8 cellular contexts compared by ENCODE assay signal in the genomic region with DNA sequence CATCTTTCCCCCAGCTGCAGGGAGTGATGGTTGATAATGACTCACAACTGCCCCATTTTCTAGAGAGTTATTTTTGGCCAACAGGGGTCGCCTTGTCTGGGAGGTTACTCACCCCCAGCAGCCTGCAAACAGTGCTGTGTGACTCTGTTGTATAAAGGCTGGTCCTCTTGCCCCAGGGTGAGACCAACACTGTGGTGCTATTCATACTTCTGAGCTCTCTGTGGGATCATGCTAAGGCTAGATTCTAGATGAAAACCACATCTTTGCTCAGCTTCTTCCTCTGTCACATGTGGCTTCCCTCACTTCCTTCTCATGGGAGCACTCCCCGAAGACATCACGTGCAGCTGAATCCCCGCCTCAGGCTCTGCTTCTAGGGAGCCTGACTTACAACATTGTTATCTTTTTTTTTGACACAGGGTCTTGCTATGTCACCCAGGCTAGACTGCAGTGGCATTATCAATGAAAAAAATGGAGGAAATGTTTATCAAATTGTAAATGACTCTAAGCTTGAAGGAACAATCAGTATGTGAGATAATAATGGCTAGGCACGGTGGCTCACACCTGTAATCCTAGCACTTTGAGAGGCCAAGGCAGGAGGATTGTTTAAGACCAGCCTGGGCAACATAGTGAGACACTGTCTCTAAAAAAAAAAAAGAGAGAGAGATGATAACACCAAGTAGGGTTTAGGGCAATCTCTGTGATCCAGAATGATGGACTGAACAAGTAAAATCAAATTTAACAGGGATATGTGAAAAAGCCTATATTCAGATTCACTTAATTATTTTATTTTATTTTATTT. TPM values are rescaled to one million over a fixed set of nuclear protein-coding genes. Genes with fewer than 3 reads are reported as not detected.
A peak's percentile ranks its signal among the peaks of the same experiment; 100 is the strongest.
DNase-seq lines count a peak whose midpoint lies in the region; ATAC-seq and TF ChIP-seq lines count a peak whose summit lies in the region.

No MANE protein-coding gene starts in this region.

- peaks cover 0 to 2% of the 10 kb centered on the region in 2 donors for H3K36me3 Mint-ChIP-seq in stimulated activated naive B cell treated with anti-CD40 and anti-IgM and Interleukin-4, amounts not matched to agents 10 μg/mL and 1 μg/mL and 100 μg/mL, for 72 hours

- no peak overlapping the region for H2BK15ac ChIP-seq in mesendoderm (replicated peaks; ENCODE audit: low read depth)

- no peak overlapping the region for H3K56ac ChIP-seq in mesendoderm (ENCODE audit: low read length)

- no peak for TF ChIP-seq CTCF in WERI-Rb-1 (IDR thresholded peaks at IDR 0.05; ENCODE audit: low read depth, low read length)

- WGBS in mesendoderm (ENCODE audit: extremely low coverage, insufficient coverage, low lambda C conversion rate): no CpG with 5 or more reads among the region's 5 CpGs

- no peak overlapping the region for H2AK5ac ChIP-seq in mesendoderm (ENCODE audit: low read length)

- no peaks in the 10 kb centered on the region for H3K79me1 ChIP-seq in mesendoderm (ENCODE audit: low read length)

- H3K9me3 Mint-ChIP-seq in stimulated activated naive B cell treated with anti-CD40 and anti-IgM and Interleukin-4, amounts not matched to agents 10 μg/mL and 1 μg/mL and 100 μg/mL, for 72 hours: peaks cover 0 to 2% of the 10 kb centered on the region in 2 donors

- peak; percentile 30; the same call in 1 of the 2 replicates for TF ChIP-seq RAD21 in Ishikawa (IDR thresholded peaks at IDR 0.05; ENCODE audit: low read depth)

- H3K4me1 Mint-ChIP-seq in stimulated activated naive B cell treated with anti-CD40 and anti-IgM and Interleukin-4, amounts not matched to agents 10 μg/mL and 1 μg/mL and 100 μg/mL, for 72 hours: peaks cover 11 to 17% of the 10 kb centered on the region in 2 donors

- H3K4me3 Mint-ChIP-seq in stimulated activated naive B cell treated with anti-CD40 and anti-IgM and Interleukin-4, amounts not matched to agents 10 μg/mL and 1 μg/mL and 100 μg/mL, for 72 hours: peak overlapping the region in 1 of 2 donors; percentile 66

- no peak for TF ChIP-seq EP300 in Ishikawa (IDR thresholded peaks at IDR 0.05; ENCODE audit: borderline replicate concordance)

- no peak overlapping the region for H3K4ac ChIP-seq in mesendoderm (ENCODE audit: low read depth, low read length)

- DNase-seq in ELF-1 (ENCODE audit: low read depth, low spot score): peak; percentile 55
- no peak for DNase-seq in WERI-Rb-1
- peak; percentile 70 for DNase-seq in central memory CD4-positive, alpha-beta T cell
- DNase-seq in mesendoderm: peak; percentile 48
- DNase-seq in stimulated activated naive B cell treated with anti-CD40 and anti-IgM and Interleukin-4, amounts not matched to agents 10 μg/mL and 1 μg/mL and 100 μg/mL, for 72 hours: peak; percentile 39
- DNase-seq in NCI-H2107 (lab: John Stamatoyannopoulos, UW): no peak
- DNase-seq in NCI-H510A (lab: John Stamatoyannopoulos, UW): no peak

- H3K4me3 ChIP-seq in WERI-Rb-1 (ENCODE audit: low read depth, low read length) (no peak overlapping the region), mesendoderm (ENCODE audit: low read length) (no peak overlapping the region)

- peak; percentile 95 to 98 for ATAC-seq in stimulated activated naive B cell treated with anti-CD40 and anti-IgM and Interleukin-4, amounts not matched to agents 10 μg/mL and 1 μg/mL and 100 μg/mL, for 72 hours (replicated peaks)

- no peak overlapping the region for H3K18ac ChIP-seq in mesendoderm (ENCODE audit: low read length)

- no peak overlapping the region for H2BK5ac ChIP-seq in mesendoderm (ENCODE audit: low read length)

- H3K79me2 ChIP-seq in mesendoderm (ENCODE audit: control insufficient read depth, insufficient read depth, low read length): no peaks in the 10 kb centered on the region

- H3K4me2 ChIP-seq in mesendoderm (ENCODE audit: low read length): no peak overlapping the region

- no peaks in the 10 kb centered on the region for H3K4me1 ChIP-seq in mesendoderm (ENCODE audit: control insufficient read depth, low read depth, low read length)

- peak overlapping the region; percentile 81 for H3K27ac Mint-ChIP-seq in stimulated activated naive B cell treated with anti-CD40 and anti-IgM and Interleukin-4, amounts not matched to agents 10 μg/mL and 1 μg/mL and 100 μg/mL, for 72 hours

- H3K27me3 Mint-ChIP-seq in stimulated activated naive B cell treated with anti-CD40 and anti-IgM and Interleukin-4, amounts not matched to agents 10 μg/mL and 1 μg/mL and 100 μg/mL, for 72 hours: no peaks in the 10 kb centered on the region

- H3K23ac ChIP-seq in mesendoderm (ENCODE audit: low read length): no peak overlapping the region

- H3K9me3 ChIP-seq in WERI-Rb-1 (ENCODE audit: severe bottlenecking): peaks cover 2% of the 10 kb centered on the region

- no peak overlapping the region for H4K8ac ChIP-seq in mesendoderm (ENCODE audit: low read depth, low read length)

- H3K27ac ChIP-seq in WERI-Rb-1 (peak overlapping the region; percentile 53), mesendoderm (ENCODE audit: low read depth, low read length) (no peak overlapping the region)

- no peak overlapping the region for H3K9ac ChIP-seq in mesendoderm (ENCODE audit: low read length)

- H3K36me3 ChIP-seq in WERI-Rb-1 (no peaks in the 10 kb centered on the region), mesendoderm (ENCODE audit: control insufficient read depth, insufficient read depth, low read length) (no peaks in the 10 kb centered on the region)

- H2BK120ac ChIP-seq in mesendoderm (ENCODE audit: low read depth, low read length): no peak overlapping the region

- no peaks in the 10 kb centered on the region for H3K27me3 ChIP-seq in WERI-Rb-1 (ENCODE audit: insufficient read depth, low read depth, severe bottlenecking)
- H3K27me3 ChIP-seq in mesendoderm (ENCODE audit: insufficient read depth, low read length, poor library complexity): no peaks in the 10 kb centered on the region

- no peak overlapping the region for H4K5ac ChIP-seq in mesendoderm (ENCODE audit: low read length)

TF ChIP-seq in Ishikawa, 13 proteins besides CTCF, POLR2A, EP300 and RAD21:
- TF ChIP-seq NFIC (IDR thresholded peaks at IDR 0.05): no peak
- TF ChIP-seq, protein P1, sequence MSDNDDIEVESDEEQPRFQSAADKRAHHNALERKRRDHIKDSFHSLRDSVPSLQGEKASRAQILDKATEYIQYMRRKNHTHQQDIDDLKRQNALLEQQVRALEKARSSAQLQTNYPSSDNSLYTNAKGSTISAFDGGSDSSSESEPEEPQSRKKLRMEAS (IDR thresholded peaks at IDR 0.05): no peak
- TF ChIP-seq YY1 (IDR thresholded peaks at IDR 0.05; ENCODE audit: low read depth): no peak
- TF ChIP-seq TAF1 (IDR thresholded peaks at IDR 0.05; ENCODE audit: low read depth): no peak
- TF ChIP-seq, protein P2, sequence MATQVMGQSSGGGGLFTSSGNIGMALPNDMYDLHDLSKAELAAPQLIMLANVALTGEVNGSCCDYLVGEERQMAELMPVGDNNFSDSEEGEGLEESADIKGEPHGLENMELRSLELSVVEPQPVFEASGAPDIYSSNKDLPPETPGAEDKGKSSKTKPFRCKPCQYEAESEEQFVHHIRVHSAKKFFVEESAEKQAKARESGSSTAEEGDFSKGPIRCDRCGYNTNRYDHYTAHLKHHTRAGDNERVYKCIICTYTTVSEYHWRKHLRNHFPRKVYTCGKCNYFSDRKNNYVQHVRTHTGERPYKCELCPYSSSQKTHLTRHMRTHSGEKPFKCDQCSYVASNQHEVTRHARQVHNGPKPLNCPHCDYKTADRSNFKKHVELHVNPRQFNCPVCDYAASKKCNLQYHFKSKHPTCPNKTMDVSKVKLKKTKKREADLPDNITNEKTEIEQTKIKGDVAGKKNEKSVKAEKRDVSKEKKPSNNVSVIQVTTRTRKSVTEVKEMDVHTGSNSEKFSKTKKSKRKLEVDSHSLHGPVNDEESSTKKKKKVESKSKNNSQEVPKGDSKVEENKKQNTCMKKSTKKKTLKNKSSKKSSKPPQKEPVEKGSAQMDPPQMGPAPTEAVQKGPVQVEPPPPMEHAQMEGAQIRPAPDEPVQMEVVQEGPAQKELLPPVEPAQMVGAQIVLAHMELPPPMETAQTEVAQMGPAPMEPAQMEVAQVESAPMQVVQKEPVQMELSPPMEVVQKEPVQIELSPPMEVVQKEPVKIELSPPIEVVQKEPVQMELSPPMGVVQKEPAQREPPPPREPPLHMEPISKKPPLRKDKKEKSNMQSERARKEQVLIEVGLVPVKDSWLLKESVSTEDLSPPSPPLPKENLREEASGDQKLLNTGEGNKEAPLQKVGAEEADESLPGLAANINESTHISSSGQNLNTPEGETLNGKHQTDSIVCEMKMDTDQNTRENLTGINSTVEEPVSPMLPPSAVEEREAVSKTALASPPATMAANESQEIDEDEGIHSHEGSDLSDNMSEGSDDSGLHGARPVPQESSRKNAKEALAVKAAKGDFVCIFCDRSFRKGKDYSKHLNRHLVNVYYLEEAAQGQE (IDR thresholded peaks at IDR 0.05; ENCODE audit: low read depth): no peak
- no peak for TF ChIP-seq TEAD4 (IDR thresholded peaks at IDR 0.05)
- no peak for TF ChIP-seq FOXM1 (IDR thresholded peaks at IDR 0.05; ENCODE audit: borderline replicate concordance, low read depth)
- TF ChIP-seq ZBTB7A (IDR thresholded peaks at IDR 0.05; ENCODE audit: low read depth): no peak
- no peak for TF ChIP-seq CREB1 (IDR thresholded peaks at IDR 0.05; ENCODE audit: low read depth)

RNA-seq across cellular contexts. Expression of a gene that starts 55.7 kb away (rescaled TPM):
- 8.1 TPM for polyA plus RNA-seq in mesendoderm (2013, experiment 1 of 2)
- polyA plus RNA-seq in mesendoderm (2013, experiment 2 of 2): 8.0 TPM

RNA-seq across cellular contexts. Expression of a gene that starts 55.9 kb away (rescaled TPM):
- polyA plus RNA-seq in mesendoderm (2013, experiment 1 of 2): 92.8 TPM
- 98.8 TPM for polyA plus RNA-seq in mesendoderm (2013, experiment 2 of 2)

Comparison
In these comparisons a context has a peak if more than half of its experiments do, and no peak if none do; other contexts are left out.
1. DNase-seq: peak in ELF-1 (single experiment), central memory CD4-positive, alpha-beta T cell (single experiment), mesendoderm (single experiment) and stimulated activated naive B cell treated with anti-CD40 and anti-IgM and Interleukin-4, amounts not matched to agents 10 μg/mL and 1 μg/mL and 100 μg/mL, for 72 hours (single experiment); none in WERI-Rb-1 (single experiment), NCI-H2107 (single experiment) and NCI-H510A (single experiment).